35 cellular contexts compared by ENCODE assay signal in genomic region chr10:132225849-132226205, GRCh38. TPM values are rescaled to one million over a fixed set of nuclear protein-coding genes. Genes with fewer than 3 reads are reported as not detected.
"Had no signal": no experiment of that assay in that cellular context is flagged by ENCODE, and none has a peak within 500 bp of the region (broad histone marks: within the 10 kb centered on the region; RNA-seq: fewer than 3 reads in every experiment).

No MANE protein-coding gene starts in this region.

- H3K4me3 Mint-ChIP-seq: activated B cell treated with CpG ODN at 0.5 μM for 24 hours; activated CD4-positive, alpha-beta memory T cell treated with anti-CD3 and anti-CD28 coated beads, Interleukin-2, amount 10 ng/mL, durations not matched to agents 7 days and 5 days; activated CD4-positive, alpha-beta T cell treated with anti-CD3 and anti-CD28 coated beads, Interleukin-2, amount 10 ng/mL, durations not matched to agents 24 days and 14 days; activated CD8-positive, alpha-beta memory T cell treated with anti-CD3 and anti-CD28 coated beads, Interleukin-2, amount 10 ng/mL, durations not matched to agents 7 days and 5 days; activated CD8-positive, alpha-beta T cell treated with anti-CD3 and anti-CD28 coated beads, Interleukin-2, amount 10 ng/mL, durations not matched to agents 7 days and 5 days; activated naive CD4-positive, alpha-beta T cell treated with anti-CD3 and anti-CD28 coated beads, Interleukin-2, amount 10 ng/mL, durations not matched to agents 7 days and 5 days; activated naive CD4-positive, alpha-beta T cell treated with anti-CD3 and anti-CD28 coated beads, Interleukin-2, amount 50 U/mL, for 24 hours; activated naive CD8-positive, alpha-beta T cell; activated naive CD8-positive, alpha-beta T cell treated with anti-CD3 and anti-CD28 coated beads, Interleukin-2, amount 10 ng/mL, durations not matched to agents 7 days and 5 days; activated naive CD8-positive, alpha-beta T cell treated with anti-CD3 and anti-CD28 coated beads, Interleukin-2, amount 50 U/mL, for 24 hours; activated T-cell treated with anti-CD3 and anti-CD28 coated beads, Interleukin-2, amount 50 U/mL, for 24 hours; brain; central memory CD8-positive, alpha-beta T cell; T-helper 1 cell treated with Interleukin-12 subunit alpha and Interleukin-12 subunit beta and Interleukin-4 antibody, amounts not matched to agents 30 μg/mL and 1 μg/mL, for 36 hours; T-helper 2 cell treated with Interferon-gamma antibody and Interleukin-4, amounts not matched to agents 5 μg/mL and 100 μg/mL, for 36 hours had no signal

- ATAC-seq: activated CD8-positive, alpha-beta memory T cell treated with anti-CD3 and anti-CD28 coated beads, Interleukin-2, amount 10 ng/mL, durations not matched to agents 7 days and 5 days; activated CD8-positive, alpha-beta T cell treated with anti-CD3 and anti-CD28 coated beads, Interleukin-2, amount 10 ng/mL, durations not matched to agents 7 days and 5 days; activated naive CD8-positive, alpha-beta T cell treated with anti-CD3 and anti-CD28 coated beads, Interleukin-2, amount 50 U/mL, for 24 hours had no signal

- H3K27ac ChIP-seq: ascending aorta, cardiac muscle cell, VCaP had no signal

- H3K27me3 ChIP-seq: ascending aorta, cardiac muscle cell had no signal

- H3K27me3 Mint-ChIP-seq: activated B cell treated with CpG ODN at 0.5 μM for 24 hours; activated CD4-positive, alpha-beta memory T cell treated with anti-CD3 and anti-CD28 coated beads, Interleukin-2, amount 10 ng/mL, durations not matched to agents 7 days and 5 days; activated CD4-positive, alpha-beta T cell treated with anti-CD3 and anti-CD28 coated beads, Interleukin-2, amount 10 ng/mL, durations not matched to agents 24 days and 14 days; activated CD8-positive, alpha-beta memory T cell treated with anti-CD3 and anti-CD28 coated beads, Interleukin-2, amount 10 ng/mL, durations not matched to agents 7 days and 5 days; activated naive CD4-positive, alpha-beta T cell treated with anti-CD3 and anti-CD28 coated beads, Interleukin-2, amount 10 ng/mL, durations not matched to agents 7 days and 5 days; activated naive CD4-positive, alpha-beta T cell treated with anti-CD3 and anti-CD28 coated beads, Interleukin-2, amount 50 U/mL, for 24 hours; activated naive CD8-positive, alpha-beta T cell; activated naive CD8-positive, alpha-beta T cell treated with anti-CD3 and anti-CD28 coated beads, Interleukin-2, amount 10 ng/mL, durations not matched to agents 7 days and 5 days; activated naive CD8-positive, alpha-beta T cell treated with anti-CD3 and anti-CD28 coated beads, Interleukin-2, amount 50 U/mL, for 24 hours; activated T-cell treated with anti-CD3 and anti-CD28 coated beads, Interleukin-2, amount 50 U/mL, for 24 hours; brain; central memory CD8-positive, alpha-beta T cell had no signal

- H3K4me1 ChIP-seq: ascending aorta had no signal

- H3K9me3 ChIP-seq: ascending aorta had no signal

- H3K4me3 ChIP-seq: ascending aorta, cardiac muscle cell had no signal

- H3K9me3 Mint-ChIP-seq: activated B cell treated with CpG ODN at 0.5 μM for 24 hours; activated CD4-positive, alpha-beta memory T cell treated with anti-CD3 and anti-CD28 coated beads, Interleukin-2, amount 10 ng/mL, durations not matched to agents 7 days and 5 days; activated CD4-positive, alpha-beta T cell treated with anti-CD3 and anti-CD28 coated beads, Interleukin-2, amount 10 ng/mL, durations not matched to agents 24 days and 14 days; activated naive CD4-positive, alpha-beta T cell treated with anti-CD3 and anti-CD28 coated beads, Interleukin-2, amount 10 ng/mL, durations not matched to agents 7 days and 5 days; activated naive CD4-positive, alpha-beta T cell treated with anti-CD3 and anti-CD28 coated beads, Interleukin-2, amount 50 U/mL, for 24 hours; activated naive CD8-positive, alpha-beta T cell treated with anti-CD3 and anti-CD28 coated beads, Interleukin-2, amount 10 ng/mL, durations not matched to agents 7 days and 5 days; activated naive CD8-positive, alpha-beta T cell treated with anti-CD3 and anti-CD28 coated beads, Interleukin-2, amount 50 U/mL, for 24 hours; activated T-cell treated with anti-CD3 and anti-CD28 coated beads, Interleukin-2, amount 50 U/mL, for 24 hours; activated T-helper 2 cell treated with anti-CD3 and anti-CD28 coated beads, Interferon-gamma antibody, Interleukin-2, Interleukin-4, amounts not matched to agents 10 μg/mL and 5 μg/mL and 100 μg/mL, durations not matched to agents 14 hours and 24 hours and 36 hours; central memory CD8-positive, alpha-beta T cell; T-helper 1 cell treated with Interleukin-12 subunit alpha and Interleukin-12 subunit beta and Interleukin-4 antibody, amounts not matched to agents 30 μg/mL and 1 μg/mL, for 36 hours; T-helper 2 cell treated with Interferon-gamma antibody and Interleukin-4, amounts not matched to agents 5 μg/mL and 100 μg/mL, for 36 hours had no signal

- H3K36me3 ChIP-seq: ascending aorta, cardiac muscle cell had no signal

- H3K27ac Mint-ChIP-seq: activated B cell treated with CpG ODN at 0.5 μM for 24 hours; activated CD4-positive, alpha-beta memory T cell treated with anti-CD3 and anti-CD28 coated beads, Interleukin-2, amount 10 ng/mL, durations not matched to agents 7 days and 5 days; activated CD4-positive, alpha-beta T cell treated with anti-CD3 and anti-CD28 coated beads, Interleukin-2, amount 10 ng/mL, durations not matched to agents 24 days and 14 days; activated CD8-positive, alpha-beta memory T cell treated with anti-CD3 and anti-CD28 coated beads, Interleukin-2, amount 10 ng/mL, durations not matched to agents 7 days and 5 days; activated CD8-positive, alpha-beta T cell treated with anti-CD3 and anti-CD28 coated beads, Interleukin-2, amount 10 ng/mL, durations not matched to agents 7 days and 5 days; activated naive CD4-positive, alpha-beta T cell treated with anti-CD3 and anti-CD28 coated beads, Interleukin-2, amount 10 ng/mL, durations not matched to agents 7 days and 5 days; activated naive CD4-positive, alpha-beta T cell treated with anti-CD3 and anti-CD28 coated beads, Interleukin-2, amount 50 U/mL, for 24 hours; activated naive CD8-positive, alpha-beta T cell; activated naive CD8-positive, alpha-beta T cell treated with anti-CD3 and anti-CD28 coated beads, Interleukin-2, amount 10 ng/mL, durations not matched to agents 7 days and 5 days; activated naive CD8-positive, alpha-beta T cell treated with anti-CD3 and anti-CD28 coated beads, Interleukin-2, amount 50 U/mL, for 24 hours; activated T-cell treated with anti-CD3 and anti-CD28 coated beads, Interleukin-2, amount 50 U/mL, for 24 hours; activated T-helper 2 cell treated with anti-CD3 and anti-CD28 coated beads, Interferon-gamma antibody, Interleukin-2, Interleukin-4, amounts not matched to agents 10 μg/mL and 5 μg/mL and 100 μg/mL, durations not matched to agents 14 hours and 24 hours and 36 hours; brain; T-helper 1 cell treated with Interleukin-12 subunit alpha and Interleukin-12 subunit beta and Interleukin-4 antibody, amounts not matched to agents 30 μg/mL and 1 μg/mL, for 36 hours; T-helper 2 cell treated with Interferon-gamma antibody and Interleukin-4, amounts not matched to agents 5 μg/mL and 100 μg/mL, for 36 hours had no signal

- DNase-seq: activated B cell treated with CpG ODN at 0.5 μM for 24 hours; activated CD4-positive, alpha-beta memory T cell treated with anti-CD3 and anti-CD28 coated beads, Interleukin-2, amount 10 ng/mL, durations not matched to agents 7 days and 5 days; activated CD4-positive, alpha-beta T cell treated with anti-CD3 and anti-CD28 coated beads for 4 hours; activated CD4-positive, alpha-beta T cell treated with anti-CD3 and anti-CD28 coated beads, Interleukin-2, amount 10 ng/mL, durations not matched to agents 24 days and 14 days; activated CD4-positive, alpha-beta T cell treated with anti-CD3 and anti-CD28 coated beads, Interleukin-2, amount 50 U/mL, for 1 hour; activated CD4-positive, alpha-beta T cell treated with anti-CD3 and anti-CD28 coated beads, Interleukin-2, amount 50 U/mL, for 48 hours; activated CD4-positive, CD25-positive, alpha-beta regulatory T cell treated with anti-CD3 and anti-CD28 coated beads, Interleukin-2, amount 50 U/mL, for 72 hours; activated CD8-positive, alpha-beta memory T cell treated with anti-CD3 and anti-CD28 coated beads for 24 hours; activated CD8-positive, alpha-beta memory T cell treated with anti-CD3 and anti-CD28 coated beads, Interleukin-2, amount 10 ng/mL, durations not matched to agents 7 days and 5 days; activated CD8-positive, alpha-beta memory T cell treated with anti-CD3 and anti-CD28 coated beads, Interleukin-2, amount 50 U/mL, for 48 hours; activated CD8-positive, alpha-beta T cell treated with anti-CD3 and anti-CD28 coated beads, Interleukin-2, amount 10 ng/mL, durations not matched to agents 7 days and 5 days; activated effector memory CD4-positive, alpha-beta T cell treated with Interleukin-2 at 50 U/mL for 16 hours; activated gamma-delta T cell; activated naive CD4-positive, alpha-beta T cell treated with anti-CD3 and anti-CD28 coated beads, Interleukin-2, amount 10 ng/mL, durations not matched to agents 7 days and 5 days; activated naive CD4-positive, alpha-beta T cell treated with Interleukin-2 at 50 U/mL for 16 hours; activated naive CD8-positive, alpha-beta T cell treated with anti-CD3 and anti-CD28 coated beads, Interleukin-2, amount 10 ng/mL, durations not matched to agents 7 days and 5 days; activated naive CD8-positive, alpha-beta T cell treated with anti-CD3 and anti-CD28 coated beads, Interleukin-2, amount 50 U/mL, for 24 hours; activated T-cell treated with anti-CD3 and anti-CD28 coated beads, Interleukin-2, amount 50 U/mL, for 24 hours; activated T-cell treated with anti-CD3 and anti-CD28 coated beads, Interleukin-2, amount 50 U/mL, for 48 hours; amygdala; anterior cingulate cortex; SW 1271; T-helper 1 cell; T-helper 2 cell; T-helper 9 cell had no signal

- H3K36me3 Mint-ChIP-seq: activated CD8-positive, alpha-beta memory T cell treated with anti-CD3 and anti-CD28 coated beads, Interleukin-2, amount 10 ng/mL, durations not matched to agents 7 days and 5 days; activated naive CD4-positive, alpha-beta T cell treated with anti-CD3 and anti-CD28 coated beads, Interleukin-2, amount 10 ng/mL, durations not matched to agents 7 days and 5 days; activated naive CD4-positive, alpha-beta T cell treated with anti-CD3 and anti-CD28 coated beads, Interleukin-2, amount 50 U/mL, for 24 hours; activated naive CD8-positive, alpha-beta T cell treated with anti-CD3 and anti-CD28 coated beads, Interleukin-2, amount 10 ng/mL, durations not matched to agents 7 days and 5 days had no signal

RNA-seq across cellular contexts. Expression of gene DPYSL4, which starts 39.1 kb away (rescaled TPM):
- total RNA-seq: ascending aorta had no signal
